22 cellular contexts compared by ENCODE assay signal in the genomic region with DNA sequence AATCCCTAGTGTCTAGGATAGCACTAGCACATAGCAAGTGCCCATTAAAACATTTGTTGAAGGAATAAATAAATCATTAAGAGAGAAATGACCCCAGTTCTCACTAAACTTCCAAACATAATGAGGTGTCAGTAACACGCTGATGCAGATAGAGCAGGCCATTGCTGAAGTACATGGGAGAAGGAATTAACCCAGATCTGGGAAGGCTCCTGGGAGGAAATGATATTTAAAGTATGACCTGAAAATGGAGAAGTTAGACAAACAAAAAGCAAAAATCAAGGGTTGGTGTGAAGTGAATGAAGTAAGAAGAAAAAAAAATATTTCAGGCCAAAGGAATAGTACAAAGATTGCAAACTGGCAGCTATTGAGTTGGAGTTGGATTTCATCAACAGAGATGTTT.
"Had no signal": no experiment of that assay in that cellular context is flagged by ENCODE, and none has a peak within 500 bp of the region (broad histone marks: within the 10 kb centered on the region; RNA-seq: fewer than 3 reads in every experiment).

No MANE protein-coding gene starts in this region.

- H3K27ac Mint-ChIP-seq: naive thymus-derived CD8-positive, alpha-beta T cell; stimulated activated naive B cell treated with anti-CD40 and anti-IgM and Interleukin-4, amounts not matched to agents 10 μg/mL and 1 μg/mL and 100 μg/mL, for 72 hours; stimulated activated naive CD8-positive, alpha-beta T cell treated with anti-CD3 and anti-CD28 coated beads, Interleukin-15, Interleukin-2, amounts not matched to agents 100 ng/mL and 50 ng/mL, for 24 hours had no signal

- H3K4me3 Mint-ChIP-seq: naive thymus-derived CD8-positive, alpha-beta T cell; stimulated activated naive B cell treated with anti-CD40 and anti-IgM and Interleukin-4, amounts not matched to agents 10 μg/mL and 1 μg/mL and 100 μg/mL, for 72 hours; stimulated activated naive CD8-positive, alpha-beta T cell treated with anti-CD3 and anti-CD28 coated beads, Interleukin-15, Interleukin-2, amounts not matched to agents 100 ng/mL and 50 ng/mL, for 24 hours had no signal

- H3K4me3 ChIP-seq: coronary artery, gastroesophageal sphincter, heart left ventricle, hepatocyte, lower lobe of right lung, pancreas, right lobe of liver, transverse colon, upper lobe of right lung, uterus had no signal

- H3K36me3 ChIP-seq: gastroesophageal sphincter, heart left ventricle, lower lobe of right lung, pancreas, right lobe of liver, transverse colon, upper lobe of right lung, uterus had no signal

- H3K27me3 Mint-ChIP-seq: stimulated activated naive B cell treated with anti-CD40 and anti-IgM and Interleukin-4, amounts not matched to agents 10 μg/mL and 1 μg/mL and 100 μg/mL, for 72 hours had no signal

- H3K9me3 ChIP-seq: gastroesophageal sphincter, heart left ventricle, lower lobe of right lung, pancreas, transverse colon, upper lobe of right lung, uterus had no signal

- ATAC-seq: gastroesophageal sphincter; left lobe of liver; naive thymus-derived CD8-positive, alpha-beta T cell had no signal

- H3K27me3 ChIP-seq: foreskin keratinocyte, gastroesophageal sphincter, heart left ventricle, hepatocyte, pancreas, right lobe of liver, transverse colon, upper lobe of right lung, uterus had no signal

- H3K36me3 Mint-ChIP-seq: stimulated activated naive B cell treated with anti-CD40 and anti-IgM and Interleukin-4, amounts not matched to agents 10 μg/mL and 1 μg/mL and 100 μg/mL, for 72 hours had no signal

- DNase-seq: dermis blood vessel endothelial cell; effector memory CD4-positive, alpha-beta T cell; foreskin keratinocyte; kidney; lower lobe of right lung; naive thymus-derived CD8-positive, alpha-beta T cell; pancreas; retina; right lobe of liver; small intestine; stimulated activated CD4-positive, alpha-beta T cell treated with anti-CD3 and anti-CD28 coated beads, Interleukin-15, amount 100 ng/mL, for 24 hours; stimulated activated CD4-positive, alpha-beta T cell treated with anti-CD3 and anti-CD28 coated beads, Interleukin-2, amount 100 ng/mL, for 48 hours; stimulated activated naive B cell treated with anti-CD40 and anti-IgM and Interleukin-4, amounts not matched to agents 10 μg/mL and 1 μg/mL and 100 μg/mL, for 72 hours; transverse colon; upper lobe of right lung; uterus had no signal

- H3K4me1 ChIP-seq: foreskin keratinocyte, right lobe of liver, uterus had no signal

- H3K9me3 Mint-ChIP-seq: stimulated activated naive CD8-positive, alpha-beta T cell treated with anti-CD3 and anti-CD28 coated beads, Interleukin-15, Interleukin-2, amounts not matched to agents 100 ng/mL and 50 ng/mL, for 24 hours had no signal
